18 cellular contexts compared by ENCODE assay signal in the genomic region with DNA sequence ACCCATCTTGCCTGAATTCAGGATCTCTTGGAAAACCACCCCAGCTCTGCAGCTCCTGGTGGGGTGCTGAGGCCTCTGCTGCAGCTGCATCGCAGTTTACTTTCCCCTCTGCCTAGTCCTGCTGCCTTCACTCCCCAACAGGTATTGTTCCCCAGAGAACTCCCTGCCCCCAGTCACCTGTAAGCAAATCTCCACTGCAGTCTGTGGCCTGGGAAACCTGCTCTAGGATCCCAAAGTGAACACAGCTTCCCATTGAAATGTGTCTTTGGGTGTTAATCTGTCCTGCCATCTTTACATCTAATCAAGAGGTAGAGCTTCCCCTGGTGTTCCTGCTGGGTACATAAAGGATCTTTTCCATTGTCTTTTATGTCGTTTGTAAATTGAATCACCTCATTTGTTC.
"Had no signal": no experiment of that assay in that cellular context is flagged by ENCODE, and none has a peak within 500 bp of the region (broad histone marks: within the 10 kb centered on the region; RNA-seq: fewer than 3 reads in every experiment).

No MANE protein-coding gene starts in this region.

- H3K27ac Mint-ChIP-seq: dendritic cell treated with granulocyte-macrophage colony-stimulating factor and Interleukin-4, amounts not matched to agents 40 ng/mL and 50 ng/mL, for 4 days; nephron; progenitor cell of endocrine pancreas; stimulated activated naive B cell treated with anti-CD40 and anti-IgM and Interleukin-4, amounts not matched to agents 10 μg/mL and 1 μg/mL and 100 μg/mL, for 72 hours had no signal

- DNase-seq: activated CD4-positive, alpha-beta T cell treated with anti-CD3 and anti-CD28 coated beads, Interleukin-2, amount 50 U/mL, for 48 hours; activated effector memory CD4-positive, alpha-beta T cell treated with Interleukin-2 at 50 U/mL for 16 hours; activated naive CD4-positive, alpha-beta T cell treated with anti-CD3 and anti-CD28 coated beads, Interleukin-2, amount 50 U/mL, for 16 hours; activated T-cell treated with anti-CD3 and anti-CD28 coated beads, Interleukin-2, amount 50 U/mL, for 4 hours; effector memory CD4-positive, alpha-beta T cell; foreskin keratinocyte; glutamatergic neuron; occipital lobe; stimulated activated CD4-positive, alpha-beta T cell treated with anti-CD3 and anti-CD28 coated beads, Interleukin-15, amount 100 ng/mL, for 24 hours; stimulated activated CD4-positive, alpha-beta T cell treated with anti-CD3 and anti-CD28 coated beads, Interleukin-4, amount 100 ng/mL, for 1 hour; stimulated activated naive B cell treated with anti-CD40 and anti-IgM and Interleukin-4, amounts not matched to agents 10 μg/mL and 1 μg/mL and 100 μg/mL, for 72 hours; tibial artery; uterus had no signal

- H3K4me1 Mint-ChIP-seq: nephron had no signal

- H3K27ac ChIP-seq: foreskin keratinocyte, right atrium auricular region, skin epidermis, tibial artery, uterus had no signal

- H3K27me3 ChIP-seq: foreskin keratinocyte, right atrium auricular region, tibial artery, uterus had no signal

- H3K4me1 ChIP-seq: uterus had no signal

- H3K36me3 ChIP-seq: right atrium auricular region, tibial artery, uterus had no signal

- H3K4me3 Mint-ChIP-seq: activated T-cell treated with anti-CD3 and anti-CD28 coated beads, Interleukin-2, amount 50 U/mL, for 4 hours; dendritic cell treated with granulocyte-macrophage colony-stimulating factor and Interleukin-4, amounts not matched to agents 40 ng/mL and 50 ng/mL, for 4 days; nephron; stimulated activated naive B cell treated with anti-CD40 and anti-IgM and Interleukin-4, amounts not matched to agents 10 μg/mL and 1 μg/mL and 100 μg/mL, for 72 hours had no signal

- ATAC-seq: activated T-cell treated with anti-CD3 and anti-CD28 coated beads, Interleukin-2, amount 50 U/mL, for 4 hours; foreskin keratinocyte; stimulated activated naive B cell treated with anti-CD40 and anti-IgM and Interleukin-4, amounts not matched to agents 10 μg/mL and 1 μg/mL and 100 μg/mL, for 72 hours had no signal

- H3K9me3 Mint-ChIP-seq: activated T-cell treated with anti-CD3 and anti-CD28 coated beads, Interleukin-2, amount 50 U/mL, for 4 hours; dendritic cell treated with granulocyte-macrophage colony-stimulating factor and Interleukin-4, amounts not matched to agents 40 ng/mL and 50 ng/mL, for 4 days; nephron; stimulated activated naive B cell treated with anti-CD40 and anti-IgM and Interleukin-4, amounts not matched to agents 10 μg/mL and 1 μg/mL and 100 μg/mL, for 72 hours had no signal

- H3K9me3 ChIP-seq: right atrium auricular region, tibial artery, uterus had no signal

- H3K4me3 ChIP-seq: right atrium auricular region, skin epidermis, tibial artery, uterus had no signal

- H3K27me3 Mint-ChIP-seq: dendritic cell treated with granulocyte-macrophage colony-stimulating factor and Interleukin-4, amounts not matched to agents 40 ng/mL and 50 ng/mL, for 4 days; stimulated activated naive B cell treated with anti-CD40 and anti-IgM and Interleukin-4, amounts not matched to agents 10 μg/mL and 1 μg/mL and 100 μg/mL, for 72 hours had no signal

- H3K36me3 Mint-ChIP-seq: stimulated activated naive B cell treated with anti-CD40 and anti-IgM and Interleukin-4, amounts not matched to agents 10 μg/mL and 1 μg/mL and 100 μg/mL, for 72 hours had no signal
